ENCODE assay signal across 20 cellular contexts in genomic region chr16:75103994-75104393, GRCh38. TPM values are rescaled to one million over a fixed set of nuclear protein-coding genes. Genes with fewer than 3 reads are reported as not detected.
"Had no signal": no experiment of that assay in that cellular context is flagged by ENCODE, and none has a peak within 500 bp of the region (broad histone marks: within the 10 kb centered on the region; RNA-seq: fewer than 3 reads in every experiment).

No MANE protein-coding gene starts in this region.

- H3K27me3 Mint-ChIP-seq: activated naive CD8-positive, alpha-beta T cell treated with anti-CD3 and anti-CD28 coated beads for 36 hours; effector memory CD8-positive, alpha-beta T cell had no signal

- H3K4me3 Mint-ChIP-seq: activated naive CD8-positive, alpha-beta T cell treated with anti-CD3 and anti-CD28 coated beads for 36 hours; activated T-cell treated with anti-CD3 and anti-CD28 coated beads, Interleukin-2, amount 50 U/mL, for 72 hours; effector memory CD8-positive, alpha-beta T cell; nephron had no signal

- FAIRE-seq: keratinocyte had no signal

- H3K36me3 ChIP-seq: uterus had no signal

- H3K9me3 ChIP-seq: tibial artery, uterus had no signal

- H3K27ac Mint-ChIP-seq: activated naive CD8-positive, alpha-beta T cell treated with anti-CD3 and anti-CD28 coated beads for 36 hours; activated T-cell treated with anti-CD3 and anti-CD28 coated beads, Interleukin-2, amount 50 U/mL, for 72 hours; nephron had no signal

- ATAC-seq: activated T-cell treated with anti-CD3 and anti-CD28 coated beads, Interleukin-2, amount 50 U/mL, for 72 hours; effector memory CD8-positive, alpha-beta T cell had no signal

- H3K27ac ChIP-seq: VCaP had no signal

- H3K9me3 Mint-ChIP-seq: activated naive CD8-positive, alpha-beta T cell treated with anti-CD3 and anti-CD28 coated beads for 36 hours; activated T-cell treated with anti-CD3 and anti-CD28 coated beads, Interleukin-2, amount 50 U/mL, for 72 hours; nephron had no signal

- H3K4me3 ChIP-seq: lung, tibial artery, uterus had no signal

- H3K27me3 ChIP-seq: tibial artery, uterus had no signal

- DNase-seq: activated CD4-positive, CD25-positive, alpha-beta regulatory T cell treated with anti-CD3 and anti-CD28 coated beads, Interleukin-2, amount 50 U/mL, for 72 hours; activated naive CD8-positive, alpha-beta T cell treated with anti-CD3 and anti-CD28 coated beads for 36 hours; activated T-cell treated with anti-CD3 and anti-CD28 coated beads, Interleukin-2, amount 50 U/mL, for 72 hours; amniotic stem cell; effector memory CD8-positive, alpha-beta T cell; foreskin fibroblast; hypothalamus; nucleus accumbens; retina; stimulated activated CD4-positive, alpha-beta T cell treated with anti-CD3 and anti-CD28 coated beads, Interleukin-12 subunit alpha, Interleukin-12 subunit beta, amount 100 ng/mL, for 4 hours; stimulated activated CD4-positive, alpha-beta T cell treated with anti-CD3 and anti-CD28 coated beads, Interleukin-1b, Interleukin-23, amount 100 ng/mL, for 48 hours; stimulated activated naive CD4-positive, alpha-beta T cell treated with Interleukin-2 at 50 U/mL for 16 hours; substantia nigra had no signal

RNA-seq across cellular contexts. Expression of gene LDHD, which starts 12.6 kb away (rescaled TPM):
- total RNA-seq: activated CD8-positive, alpha-beta memory T cell treated with anti-CD3 and anti-CD28 coated beads for 36 hours; activated naive CD8-positive, alpha-beta T cell treated with anti-CD3 and anti-CD28 coated beads for 36 hours had no signal
